ENCODE assay signal across 22 cellular contexts in genomic region chr2:64999754-65000153, GRCh38.
"Had no signal": no experiment of that assay in that cellular context is flagged by ENCODE, and none has a peak within 500 bp of the region (broad histone marks: within the 10 kb centered on the region; RNA-seq: fewer than 3 reads in every experiment).

No MANE protein-coding gene starts in this region.

- H3K9me3 Mint-ChIP-seq: dendritic cell treated with granulocyte-macrophage colony-stimulating factor and Interleukin-4, amounts not matched to agents 40 ng/mL and 50 ng/mL, for 4 days; effector memory CD8-positive, alpha-beta T cell; naive thymus-derived CD4-positive, alpha-beta T cell; nephron progenitor cell; stimulated activated naive B cell treated with anti-CD40 and anti-IgM and Interleukin-4, amounts not matched to agents 10 μg/mL and 1 μg/mL and 100 μg/mL, for 72 hours; stimulated activated naive CD8-positive, alpha-beta T cell treated with anti-CD3 and anti-CD28 coated beads, Interleukin-15, amount 100 ng/mL, for 72 hours had no signal

- H3K27me3 Mint-ChIP-seq: dendritic cell treated with granulocyte-macrophage colony-stimulating factor and Interleukin-4, amounts not matched to agents 40 ng/mL and 50 ng/mL, for 4 days; effector memory CD8-positive, alpha-beta T cell; naive thymus-derived CD4-positive, alpha-beta T cell; stimulated activated naive B cell treated with anti-CD40 and anti-IgM and Interleukin-4, amounts not matched to agents 10 μg/mL and 1 μg/mL and 100 μg/mL, for 72 hours; stimulated activated naive CD8-positive, alpha-beta T cell treated with anti-CD3 and anti-CD28 coated beads, Interleukin-15, amount 100 ng/mL, for 72 hours had no signal

- ATAC-seq: effector memory CD8-positive, alpha-beta T cell; foreskin keratinocyte; left cardiac atrium; left ventricle myocardium superior; naive thymus-derived CD4-positive, alpha-beta T cell; stimulated activated naive B cell treated with anti-CD40 and anti-IgM and Interleukin-4, amounts not matched to agents 10 μg/mL and 1 μg/mL and 100 μg/mL, for 72 hours; stimulated activated naive CD8-positive, alpha-beta T cell treated with anti-CD3 and anti-CD28 coated beads, Interleukin-15, amount 100 ng/mL, for 72 hours had no signal

- DNase-seq: effector memory CD8-positive, alpha-beta T cell; erythroblast; foreskin keratinocyte; head of caudate nucleus; kidney; left cardiac atrium; left ventricle myocardium superior; naive thymus-derived CD4-positive, alpha-beta T cell; nephron progenitor cell; sigmoid colon; stimulated activated CD4-positive, alpha-beta T cell treated with anti-CD3 and anti-CD28 coated beads, Interleukin-2, amount 100 ng/mL, for 24 hours; stimulated activated CD4-positive, alpha-beta T cell treated with anti-CD3 and anti-CD28 coated beads, Interleukin-4, amount 100 ng/mL, for 4 hours; stimulated activated naive B cell treated with anti-CD40 and anti-IgM and Interleukin-4, amounts not matched to agents 10 μg/mL and 1 μg/mL and 100 μg/mL, for 72 hours; stimulated activated naive CD8-positive, alpha-beta T cell treated with anti-CD3 and anti-CD28 coated beads, Interleukin-15, amount 100 ng/mL, for 72 hours; testis; transverse colon had no signal

- H3K4me2 ChIP-seq: hepatocyte had no signal

- H3K36me3 ChIP-seq: sigmoid colon, transverse colon had no signal

- H3K27ac Mint-ChIP-seq: dendritic cell treated with granulocyte-macrophage colony-stimulating factor and Interleukin-4, amounts not matched to agents 40 ng/mL and 50 ng/mL, for 4 days; effector memory CD8-positive, alpha-beta T cell; naive thymus-derived CD4-positive, alpha-beta T cell; nephron progenitor cell; stimulated activated naive B cell treated with anti-CD40 and anti-IgM and Interleukin-4, amounts not matched to agents 10 μg/mL and 1 μg/mL and 100 μg/mL, for 72 hours; stimulated activated naive CD8-positive, alpha-beta T cell treated with anti-CD3 and anti-CD28 coated beads, Interleukin-15, amount 100 ng/mL, for 72 hours had no signal

- H3K9me3 ChIP-seq: sigmoid colon, testis, transverse colon had no signal

- H3K4me1 Mint-ChIP-seq: nephron progenitor cell had no signal

- H3K27ac ChIP-seq: foreskin keratinocyte, hepatocyte, testis, transverse colon had no signal

- H3K4me3 ChIP-seq: hepatocyte, lung, sigmoid colon, skin epidermis, testis, transverse colon had no signal

- H3K4me3 Mint-ChIP-seq: dendritic cell treated with granulocyte-macrophage colony-stimulating factor and Interleukin-4, amounts not matched to agents 40 ng/mL and 50 ng/mL, for 4 days; effector memory CD8-positive, alpha-beta T cell; naive thymus-derived CD4-positive, alpha-beta T cell; nephron progenitor cell; stimulated activated naive B cell treated with anti-CD40 and anti-IgM and Interleukin-4, amounts not matched to agents 10 μg/mL and 1 μg/mL and 100 μg/mL, for 72 hours; stimulated activated naive CD8-positive, alpha-beta T cell treated with anti-CD3 and anti-CD28 coated beads, Interleukin-15, amount 100 ng/mL, for 72 hours had no signal

- FAIRE-seq: colon, endothelial cell of umbilical vein, kidney had no signal

- H2AFZ ChIP-seq: hepatocyte had no signal

- H3K4me1 ChIP-seq: foreskin keratinocyte had no signal

- H3K27me3 ChIP-seq: foreskin keratinocyte, hepatocyte, sigmoid colon, testis, transverse colon had no signal
